In genomic region chr21:36474591-36474990, GRCh38 we compare ENCODE assay signal across 1 cellular context.
TF ChIP-seq lines count a peak whose summit lies in the region.

No MANE protein-coding gene starts in this region.

TF ChIP-seq in K562, 482 proteins besides CTCF, POLR2A, EP300 and RAD21 (continued from another document):
- TF ChIP-seq ZBTB40 (IDR thresholded peaks at IDR 0.05) (no peak), ZBTB40 (CRISPR knock-in tag; IDR thresholded peaks at IDR 0.05) (no peak), ATF1 (CRISPR knock-in tag; IDR thresholded peaks at IDR 0.05) (no peak), ATF1 (tag; IDR thresholded peaks at IDR 0.05) (no peak), ZBTB26 (CRISPR knock-in tag; IDR thresholded peaks at IDR 0.05) (no peak), CHCHD3 (CRISPR knock-in tag; IDR thresholded peaks at IDR 0.05) (no peak), ZHX1 (conservative IDR thresholded peaks at IDR 0.05; ENCODE audit: low read length) (no peak), ZNF274 (IDR thresholded peaks at IDR 0.05; ENCODE audit: borderline replicate concordance, low read depth, low read length) (no peak), TCF3 (CRISPR knock-in tag; IDR thresholded peaks at IDR 0.05) (no peak), ZNF384 (IDR thresholded peaks at IDR 0.05; ENCODE audit: low read depth, low read length) (no peak), RCOR1 (IDR thresholded peaks at IDR 0.05; ENCODE audit: borderline replicate concordance in 1 of 2, low read depth in 2 of 2, low read length in 2 of 2) (no peak)
